Comparison of ENCODE assay signal across 8 cellular contexts in genomic region chr6:53544500-53545308, GRCh38. TPM values are rescaled to one million over a fixed set of nuclear protein-coding genes. Genes with fewer than 3 reads are reported as not detected.
DNase-seq lines count a peak whose midpoint lies in the region; ATAC-seq and TF ChIP-seq lines count a peak whose summit lies in the region.

TSS of gene GCLC (minus strand) at chr6:53545101. CDS start at chr6:53544645, 456 bp downstream.

- H3K4me2 ChIP-seq in OCI-LY7 (ENCODE audit: low read length) = peak within 1 kb of the TSS; percentile 91

- BruUV-seq in OCI-LY7 (replicated peaks; lab: Mats Ljungman, UMichigan) = no TSS peak

- peaks cover 5% of the 10 kb centered on the region; the same call in 1 of the 2 replicates for H3K36me3 ChIP-seq in OCI-LY7 (ENCODE audit: insufficient read depth, low read length)

- H4K20me1 ChIP-seq in OCI-LY7 (ENCODE audit: insufficient read depth, low read length) = peaks cover 9% of the 10 kb centered on the region

- H3K79me2 ChIP-seq in OCI-LY7 (ENCODE audit: insufficient read depth, low read depth, low read length) = peaks cover 35% of the 10 kb centered on the region; the same call in 1 of the 2 replicates

- peaks cover 34% of the 10 kb centered on the region for H3K4me1 ChIP-seq in OCI-LY7 (ENCODE audit: insufficient read depth, low read length, poor library complexity, severe bottlenecking)

- DNase-seq in DMS 273 treated with DMSO at 0.1 percent for 48 hours (lab: John Stamatoyannopoulos, UW) (peak; percentile 77), HuH-7 (ENCODE audit: low spot score) (peak; percentile 81), OCI-LY7 (ENCODE audit: low spot score) (peak; percentile 97), activated T-cell treated with anti-CD3 and anti-CD28 coated beads for 24 hours (ENCODE audit: low read depth) (peak; percentile 88), epithelial cell of prostate (ENCODE audit: low read depth, low spot score) (peak; percentile 75), mucosa of gallbladder (ENCODE audit: low spot score) (peak; percentile 95)
- DNase-seq in stimulated activated CD8-positive, alpha-beta memory T cell treated with anti-CD3 and anti-CD28 coated beads, Interleukin-4, amount 100 ng/mL, for 4 hours (ENCODE audit: low read depth in 2 of 2, low spot score in 1 of 2) = peak; percentile 72 to 82

- H3K9me3 ChIP-seq in OCI-LY7 (ENCODE audit: low read length) = no peaks in the 10 kb centered on the region

- H3K9me2 ChIP-seq in OCI-LY7 (ENCODE audit: insufficient read depth, low read length) = no peaks in the 10 kb centered on the region

- CTCF ChIA-PET in OCI-LY7 (lab: Charles Lee; ENCODE audit: unreplicated experiment) = interaction anchor here (0.5 to 1.2 kb wide), 4 partner anchors 17 to 569 kb away, joined by 3 to 8 read pairs (median 4); no protein-coding TSS in a partner anchor

- peak within 1 kb of the TSS; percentile 96 for H3K4me3 ChIP-seq in OCI-LY7 (ENCODE audit: low read depth, low read length, poor library complexity, severe bottlenecking)

- intact Hi-C loops in OCI-LY7 (cut with micrococcal nuclease; ENCODE audit: unreplicated experiment) = loop anchor here (1.0 kb wide), 2 partner anchors 107 to 250 kb away; no protein-coding TSS in a partner anchor

- peak within 1 kb of the TSS; percentile 66 for H3K27ac ChIP-seq in OCI-LY7 (ENCODE audit: low read depth, low read length, poor library complexity, severe bottlenecking)
- H3K27ac ChIP-seq in epithelial cell of prostate = peak within 1 kb of the TSS; percentile 77

- H2AFZ ChIP-seq in OCI-LY7 (ENCODE audit: low read length) = peak within 1 kb of the TSS; percentile 83

- POLR2A ChIA-PET in OCI-LY7 (lab: Charles Lee) = interaction anchor here (0.7 kb wide), 1 partner anchor 356 kb away, joined by 3 read pairs; no protein-coding TSS in a partner anchor

- peak; percentile 75 for TF ChIP-seq CTCF in OCI-LY7 (conservative IDR thresholded peaks at IDR 0.05; ENCODE audit: low read length)

- peak; percentile 55 for ATAC-seq in GM21447 (IDR thresholded peaks at IDR 0.05; ENCODE audit: unreplicated experiment)

RNA-seq across cellular contexts. Expression of gene GCLC, which starts in this region (rescaled TPM):
- 14.3 and 16.7 TPM in 2 replicates for total RNA-seq in OCI-LY7 (2014; rRNA removed; shearing (Covaris generic))
- total RNA-seq in OCI-LY7 (2022) (27.8 and 30.4 TPM in 2 replicates), mucosa of gallbladder (63.9 TPM)

Comparison
In these comparisons a context has a peak if more than half of its experiments do, and no peak if none do; other contexts are left out.
1. Peak in every context shown above with its lines: DNase-seq, ATAC-seq, H3K4me3 ChIP-seq and H3K27ac ChIP-seq.